Comparison of ENCODE assay signal across 8 cellular contexts in genomic region chr17:22600904-22601303, GRCh38.
DNase-seq lines count a peak whose midpoint lies in the region; ATAC-seq, FAIRE-seq and TF ChIP-seq lines count a peak whose summit lies in the region.
"Not testable (repeated sequence)": the region's sequence is repeated elsewhere in the genome, so short reads cannot be mapped to it uniquely, and the experiment has no call there.

No MANE protein-coding gene starts in this region.

- intact Hi-C loops in heart right ventricle (cut with DNase I) = not testable (repeated sequence)

- H3K4me1 ChIP-seq in heart right ventricle = not testable (repeated sequence)

- DNase-seq in D721Med (ENCODE audit: insufficient read length, low spot score); heart right ventricle: not testable (repeated sequence)
- DNase-seq in H4 (ENCODE audit: low spot score) (peak; percentile 45), NB4 (ENCODE audit: low read depth) (peak; percentile 50), NCI-H446 (lab: John Stamatoyannopoulos, UW) (peak; percentile 5 to 30), SHP77 (lab: John Stamatoyannopoulos, UW) (peak; percentile 41 to 53), bronchial epithelial cell (ENCODE audit: low read depth) (peak; percentile 25), renal cortical epithelial cell (ENCODE audit: low read depth) (peak; percentile 1)

- TF ChIP-seq POLR2A in NB4 (IDR thresholded peaks at IDR 0.05; ENCODE audit: extremely low read depth, insufficient read length) = not testable (repeated sequence)

- not testable (repeated sequence) for H3K9me3 ChIP-seq in heart right ventricle

- not testable (repeated sequence) for ATAC-seq in heart right ventricle

- H3K4me3 ChIP-seq in NB4 (ENCODE audit: low read depth, low read length); bronchial epithelial cell (ENCODE audit: low read depth, low read length); heart right ventricle: not testable (repeated sequence)

- H3K36me3 ChIP-seq in bronchial epithelial cell (ENCODE audit: control insufficient read depth, insufficient read depth, low read length); heart right ventricle: not testable (repeated sequence)

- 42 to 47% methylated on average over 2 of the region's 2 CpGs for WGBS in heart right ventricle, 2 donors

- TF ChIP-seq CTCF in D721Med (IDR thresholded peaks at IDR 0.05; ENCODE audit: insufficient read depth, missing control alignments) (peak; percentile 33), NB4 (IDR thresholded peaks at IDR 0.05; ENCODE audit: low read depth, low read length) (peak; percentile 21), bronchial epithelial cell (IDR thresholded peaks at IDR 0.05; ENCODE audit: insufficient read depth, low read length, severe bottlenecking) (peak; percentile 18), heart right ventricle (IDR thresholded peaks at IDR 0.05) (peak in 6 of 9 donors; percentile 14 to 54 (median 28))

- FAIRE-seq in D721Med (lab: Jason Lieb, UNC) = peak; percentile 73
- FAIRE-seq in bronchial epithelial cell (lab: Jason Lieb, UNC) = not testable (repeated sequence)

- H3K27me3 ChIP-seq in bronchial epithelial cell (ENCODE audit: control insufficient read depth, insufficient read depth, low read length); heart right ventricle: not testable (repeated sequence)

- not testable (repeated sequence) for H3K27ac ChIP-seq in heart right ventricle
